Comparison of ENCODE assay signal across 11 cellular contexts in genomic region chr12:4277856-4278581, GRCh38. TPM values are rescaled to one million over a fixed set of nuclear protein-coding genes. Genes with fewer than 3 reads are reported as not detected.
DNase-seq lines count a peak whose midpoint lies in the region; ATAC-seq, FAIRE-seq and TF ChIP-seq lines count a peak whose summit lies in the region.
"Had no signal": no experiment of that assay in that cellular context is flagged by ENCODE, and none has a peak within 500 bp of the region (broad histone marks: within the 10 kb centered on the region; RNA-seq: fewer than 3 reads in every experiment).

No MANE protein-coding gene starts in this region.

- no peak for TF ChIP-seq CTCF in mammary epithelial cell (conservative IDR thresholded peaks at IDR 0.05 in 1 of 2, IDR thresholded peaks at IDR 0.05 in 1 of 2; ENCODE audit: extremely low read depth in 1 of 2, insufficient read depth in 1 of 2, low read depth in 1 of 2, low read length in 2 of 2)
- TF ChIP-seq CTCF in breast epithelium (IDR thresholded peaks at IDR 0.05) = no peak
- TF ChIP-seq CTCF in transverse colon (IDR thresholded peaks at IDR 0.05) = no peak
- TF ChIP-seq CTCF in pancreas (IDR thresholded peaks at IDR 0.05) = no peak

- dilution Hi-C loops in mammary epithelial cell (cut with HindIII; ENCODE audit: low sequenced_read_pairs) = loop anchor here (5.0 to 10.0 kb wide), 3 partner anchors 166 to 273 kb away; no protein-coding TSS in a partner anchor

- no peak overlapping the region for H2AFZ ChIP-seq in mammary epithelial cell (ENCODE audit: low read depth, low read length)

- H3K4me2 ChIP-seq in mammary epithelial cell (ENCODE audit: insufficient read depth, low read depth, low read length) = peak overlapping the region; percentile 10

- no peaks in the 10 kb centered on the region for H3K9me3 Mint-ChIP-seq in activated naive CD4-positive, alpha-beta T cell treated with anti-CD3 and anti-CD28 coated beads, Interleukin-2, amount 50 U/mL, for 72 hours

- DNase-seq in mammary epithelial cell (no peak), breast epithelium (ENCODE audit: low spot score in 2 of 2) (no peak), left kidney (ENCODE audit: low read depth, low spot score) (peak; percentile 31), transverse colon (no peak), NCI-H446 (lab: John Stamatoyannopoulos, UW) (no peak), pancreas (no peak), amniotic stem cell (lab: John Stamatoyannopoulos, UW) (no peak)
- no peak for DNase-seq in activated naive CD4-positive, alpha-beta T cell treated with anti-CD3 and anti-CD28 coated beads, Interleukin-2, amount 50 U/mL, for 72 hours (ENCODE audit: low spot score in 2 of 2)
- DNase-seq: NCI-H2081 treated with DMSO at 0.1 percent for 48 hours; stimulated activated naive CD4-positive, alpha-beta T cell treated with Interleukin-2 at 50 U/mL for 16 hours had no signal

- H3K27me3 ChIP-seq in mammary epithelial cell (ENCODE audit: insufficient read depth, low read length) (no peaks in the 10 kb centered on the region), breast epithelium (peaks cover 0 to 20% of the 10 kb centered on the region in 2 donors), transverse colon (no peaks in the 10 kb centered on the region), pancreas (no peaks in the 10 kb centered on the region)
- H3K27me3 ChIP-seq: ascending aorta had no signal

- CTCF ChIA-PET in mammary epithelial cell (lab: Charles Lee; ENCODE audit: low non-redundant PET) = interaction anchor here (0.6 kb wide), 1 partner anchor 114 kb away, joined by 9 read pairs; no protein-coding TSS in a partner anchor

- whole genome bisulfite sequencing in mammary epithelial cell (ENCODE audit: low coverage, missing lambda C conversion rate) = 62% methylated on average over 4 of the region's 7 CpGs
- WGBS in transverse colon (ENCODE audit: low coverage in 1 of 2), 2 donors = 30 to 34% methylated on average over 7 of the region's 7 CpGs
- WGBS in pancreas, 2 donors = 54 to 62% methylated on average over 7 of the region's 7 CpGs

- H3K79me2 ChIP-seq in mammary epithelial cell (ENCODE audit: insufficient read depth, low read length) = peaks cover 95% of the 10 kb centered on the region

- H3K4me3 ChIP-seq in mammary epithelial cell (replicated peaks in 1 of 3; ENCODE audit: insufficient read depth in 1 of 3, low read depth in 2 of 3, low read length in 3 of 3) (no peak overlapping the region), breast epithelium (no peak overlapping the region), transverse colon (peak overlapping the region in 1 of 4 donors; percentile 3), pancreas (no peak overlapping the region)

- H3K27ac ChIP-seq in mammary epithelial cell (ENCODE audit: insufficient read depth, low read depth, low read length) (no peak overlapping the region), breast epithelium (peak overlapping the region in 1 of 2 donors; percentile 11), transverse colon (peak overlapping the region; percentile 92 to 97 (median 95)), pancreas (no peak overlapping the region)
- H3K27ac ChIP-seq: ascending aorta had no signal

- H3K4me1 ChIP-seq in mammary epithelial cell (ENCODE audit: insufficient read depth, low read length) (peaks cover 30% of the 10 kb centered on the region), breast epithelium (no peaks in the 10 kb centered on the region), transverse colon (peaks cover 35 to 69% (median 68%) of the 10 kb centered on the region in 4 donors), pancreas (peaks cover 7 to 15% (median 7%) of the 10 kb centered on the region in 3 donors)

- peak overlapping the region; percentile 88 to 95 for H3K27ac Mint-ChIP-seq in activated naive CD4-positive, alpha-beta T cell treated with anti-CD3 and anti-CD28 coated beads, Interleukin-2, amount 50 U/mL, for 72 hours

- H3K36me3 Mint-ChIP-seq in activated naive CD4-positive, alpha-beta T cell treated with anti-CD3 and anti-CD28 coated beads, Interleukin-2, amount 50 U/mL, for 72 hours = peaks cover 68 to 76% of the 10 kb centered on the region in 2 donors

- no peaks in the 10 kb centered on the region for H4K20me1 ChIP-seq in mammary epithelial cell (ENCODE audit: insufficient read depth, low read length)

- intact Hi-C loops in mammary epithelial cell (cut with micrococcal nuclease) = loop anchor here (1.0 to 5.0 kb wide), 5 partner anchors 171 to 976 kb away; no protein-coding TSS in a partner anchor
- intact Hi-C loops in breast epithelium (cut with DNase I; ENCODE audit: low total_unique reads) = no loop called here
- intact Hi-C loops in transverse colon (cut with DNase I; ENCODE audit: low total_unique reads) = loop anchor here (5.0 to 10.0 kb wide), 2 partner anchors 246 to 283 kb away; no protein-coding TSS in a partner anchor
- intact Hi-C loops in pancreas (cut with DNase I) = loop anchor here in 1 of 3 donors (10.0 kb wide), 2 partner anchors 283 to 393 kb away; no protein-coding TSS in a partner anchor

- no peak overlapping the region for H3K9ac ChIP-seq in mammary epithelial cell (ENCODE audit: insufficient read depth, low read length)

- FAIRE-seq in pancreas (lab: Jason Lieb, UNC) = no peak

- no peak for TF ChIP-seq EP300 in transverse colon (IDR thresholded peaks at IDR 0.05; ENCODE audit: low read depth)

- no peak for TF ChIP-seq POLR2A in breast epithelium (IDR thresholded peaks at IDR 0.05)
- TF ChIP-seq POLR2A in transverse colon (IDR thresholded peaks at IDR 0.05) = no peak

- no TSS peak for BruUV-seq in mammary epithelial cell (replicated peaks; lab: Mats Ljungman, UMichigan)

- in situ Hi-C loops in mammary epithelial cell (cut with MboI; ENCODE audit: low sequenced_read_pairs in 2 of 2) (loop anchor here (5.0 to 25.0 kb wide), 6 partner anchors 166 to 391 kb away; no protein-coding TSS in a partner anchor), transverse colon (cut with MboI; ENCODE audit: low pct_ligation_motif_present in 1 of 4, low pct_unique_long_range_greater_than_20kb in 1 of 4, low sequenced_read_pairs in 3 of 4) (loop anchor here (5.0 to 25.0 kb wide), 8 partner anchors 163 to 403 kb away; partner anchors contain the start of gene PARP11 (in 1 of the 4))

- ATAC-seq in activated naive CD4-positive, alpha-beta T cell treated with anti-CD3 and anti-CD28 coated beads, Interleukin-2, amount 50 U/mL, for 72 hours = no peak
- no peak for ATAC-seq in pancreas

- H3K9me3 ChIP-seq in mammary epithelial cell (replicated peaks; ENCODE audit: insufficient read depth, low read length) = no peaks in the 10 kb centered on the region
- no peaks in the 10 kb centered on the region for H3K9me3 ChIP-seq in breast epithelium
- no peaks in the 10 kb centered on the region for H3K9me3 ChIP-seq in transverse colon
- H3K9me3 ChIP-seq in pancreas = no peaks in the 10 kb centered on the region
- H3K9me3 ChIP-seq: ascending aorta had no signal

- peaks cover 61% of the 10 kb centered on the region for H3K36me3 ChIP-seq in mammary epithelial cell (ENCODE audit: insufficient read depth, low read length)
- no peaks in the 10 kb centered on the region for H3K36me3 ChIP-seq in breast epithelium
- H3K36me3 ChIP-seq in transverse colon = peaks cover 0 to 3% (median 1%) of the 10 kb centered on the region in 4 donors
- H3K36me3 ChIP-seq in pancreas = peaks cover 0 to 7% (median 0%) of the 10 kb centered on the region in 3 donors

RNA-seq across cellular contexts. Expression of gene CCND2, which starts 4.5 kb away (rescaled TPM):
- 100 to 1,000 TPM; 483 to 932 TPM for total RNA-seq in mammary epithelial cell
- polyA plus RNA-seq in mammary epithelial cell = 234 TPM
- 991 TPM for polyA minus RNA-seq in mammary epithelial cell
- 10 to 100 TPM; 43.3 to 72.8 (median 53.7) TPM for total RNA-seq in breast epithelium
- 100 to 1,000 TPM; 266 to 571 TPM for total RNA-seq in activated naive CD4-positive, alpha-beta T cell treated with anti-CD3 and anti-CD28 coated beads, Interleukin-2, amount 50 U/mL, for 72 hours
- total RNA-seq in transverse colon = 100 to 1,000 TPM in 1 of 4 donors, 10 to 100 TPM in 3; 32.9 to 132 (median 58.8) TPM
- 10 to 100 TPM; 51.5 to 75.6 (median 63.5) TPM for total RNA-seq in pancreas
- polyA plus RNA-seq in pancreas = 1 to 10 TPM; 6.3 to 9.1 TPM

RNA-seq across cellular contexts. Expression of gene TIGAR, which starts 43.0 kb away (rescaled TPM):
- total RNA-seq in mammary epithelial cell = 10 to 100 TPM; 42.8 to 68.2 TPM
- 15.5 TPM for polyA plus RNA-seq in mammary epithelial cell
- polyA minus RNA-seq in mammary epithelial cell = 3.8 TPM
- 1 to 10 TPM; 2.9 to 7.5 (median 6.9) TPM for total RNA-seq in breast epithelium
- 10 to 100 TPM in 1 of 2 donors, 1 to 10 TPM in 1; 3.8 to 17.0 TPM for total RNA-seq in activated naive CD4-positive, alpha-beta T cell treated with anti-CD3 and anti-CD28 coated beads, Interleukin-2, amount 50 U/mL, for 72 hours
- total RNA-seq in transverse colon = 10 to 100 TPM in 1 of 4 donors, 1 to 10 TPM in 3; 2.6 to 26.6 (median 4.4) TPM
- total RNA-seq in pancreas = 1 to 10 TPM in 5 of 6 donors, under 1 TPM in 1; 0.51 to 5.5 (median 1.8) TPM
- polyA plus RNA-seq in pancreas = 1 to 10 TPM; 1.4 to 2.3 TPM

Comparison
In these comparisons a context has a peak if more than half of its experiments do, and no peak if none do; other contexts are left out.
1. H3K27ac ChIP-seq: peak in transverse colon (4 of 4); none in mammary epithelial cell (single experiment) and pancreas (0 of 4).